8 cellular contexts compared by ENCODE assay signal in the genomic region with DNA sequence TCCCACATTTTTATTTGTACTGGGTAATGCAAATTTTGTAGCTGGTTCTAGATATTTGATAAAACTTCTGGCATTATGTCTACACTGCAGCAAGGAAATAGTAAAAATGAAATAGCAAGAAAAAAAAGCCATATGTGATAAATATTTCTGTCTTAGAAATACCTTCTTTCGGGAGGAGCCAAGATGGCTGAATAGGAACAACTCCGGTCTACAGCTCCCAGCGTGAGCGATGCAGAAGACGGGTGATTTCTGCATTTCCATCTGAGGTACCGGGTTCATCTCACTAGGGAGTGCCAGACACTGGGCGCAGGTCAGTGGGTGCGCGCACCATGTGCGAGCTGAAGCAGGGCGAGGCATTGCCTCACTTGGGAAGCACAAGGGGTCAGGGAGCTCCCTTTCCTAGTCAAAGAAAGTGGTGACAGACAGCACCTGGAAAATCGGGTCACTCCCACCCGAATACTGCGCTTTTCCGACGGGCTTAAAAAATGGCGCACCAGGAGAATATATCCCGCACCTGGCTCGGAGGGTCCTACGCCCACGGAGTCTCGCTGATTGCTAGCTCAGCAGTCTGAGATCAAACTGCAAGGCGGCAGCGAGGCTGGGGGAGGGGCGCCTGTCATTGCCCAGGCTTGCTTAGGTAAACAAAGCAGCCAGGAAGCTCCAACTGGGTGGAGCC.
DNase-seq lines count a peak whose midpoint lies in the region; ATAC-seq and TF ChIP-seq lines count a peak whose summit lies in the region.
"Not testable (repeated sequence)": the region's sequence is repeated elsewhere in the genome, so short reads cannot be mapped to it uniquely, and the experiment has no call there.

No MANE protein-coding gene starts in this region.

- peaks cover 22% of the 10 kb centered on the region for H3K36me3 Mint-ChIP-seq in WTC11
- H3K36me3 Mint-ChIP-seq in endothelial cell (ENCODE audit: low read depth, unreplicated experiment), result not testable (repeated sequence)
- peaks cover 21% of the 10 kb centered on the region for H3K36me3 Mint-ChIP-seq in nephron progenitor cell (ENCODE audit: low read depth)

- H2AFZ ChIP-seq in smooth muscle cell (ENCODE audit: low read depth), result peak overlapping the region; percentile 71

- POLR2A ChIA-PET in WTC11 (lab: Charles Lee), result not testable (repeated sequence)

- H3K4me3 ChIP-seq in iPS-18a (ENCODE audit: low read length) (peak overlapping the region; percentile 51), smooth muscle cell (peak overlapping the region; percentile 56)

- H3K36me3 ChIP-seq in ES-I3 (ENCODE audit: insufficient read depth, low read length); iPS-18a (ENCODE audit: control insufficient read depth, low read depth, low read length); smooth muscle cell (ENCODE audit: low read depth): not testable (repeated sequence)

- peaks cover 21% of the 10 kb centered on the region for H3K27me3 Mint-ChIP-seq in WTC11 (ENCODE audit: low read depth)
- not testable (repeated sequence) for H3K27me3 Mint-ChIP-seq in endothelial cell (ENCODE audit: unreplicated experiment); nephron progenitor cell (ENCODE audit: low read depth, poor library complexity)

- H3K4me3 Mint-ChIP-seq in WTC11 (peak overlapping the region; percentile 96), endothelial cell (ENCODE audit: unreplicated experiment) (peak overlapping the region; percentile 93), nephron progenitor cell (peak overlapping the region; percentile 93)

- CTCF ChIA-PET in WTC11 (lab: Charles Lee), result not testable (repeated sequence)

- DNase-seq in NCI-H748 treated with DMSO at 0.1 percent for 48 hours (lab: John Stamatoyannopoulos, UW), result peak; percentile 12
- peak; percentile 72 for DNase-seq in WTC11 (ENCODE audit: low spot score)
- peak; percentile 40 for DNase-seq in endothelial cell (ENCODE audit: low spot score)
- DNase-seq in nephron progenitor cell, result peak; percentile 52
- DNase-seq in smooth muscle cell (lab: John Stamatoyannopoulos, UW; ENCODE audit: unreplicated experiment), result not testable (repeated sequence)

- H3K27ac ChIP-seq in iPS-18a (ENCODE audit: low read length); smooth muscle cell (ENCODE audit: low read depth): not testable (repeated sequence)

- H3K9me3 ChIP-seq in ES-I3 (ENCODE audit: control insufficient read depth, insufficient read depth, low read length); iPS-18a (ENCODE audit: control insufficient read depth, low read depth, low read length); smooth muscle cell (replicated peaks; ENCODE audit: low read depth): not testable (repeated sequence)

- H3K9me3 Mint-ChIP-seq in WTC11 (peaks cover 22% of the 10 kb centered on the region), nephron progenitor cell (peaks cover 34% of the 10 kb centered on the region)
- H3K9me3 Mint-ChIP-seq in endothelial cell (ENCODE audit: unreplicated experiment), result not testable (repeated sequence)

- not testable (repeated sequence) for TF ChIP-seq EP300 in Ishikawa (IDR thresholded peaks at IDR 0.05; ENCODE audit: borderline replicate concordance)

- ATAC-seq in WTC11, result not testable (repeated sequence)

- H3K4me1 ChIP-seq in ES-I3 (ENCODE audit: insufficient read depth, low read length), result peaks cover 10% of the 10 kb centered on the region
- H3K4me1 ChIP-seq in iPS-18a (ENCODE audit: control insufficient read depth, low read depth, low read length), result not testable (repeated sequence)
- peaks cover 14% of the 10 kb centered on the region for H3K4me1 ChIP-seq in smooth muscle cell (ENCODE audit: low read depth)

- H3K4me2 ChIP-seq in smooth muscle cell, result peak overlapping the region; percentile 83

- WGBS in smooth muscle cell (ENCODE audit: low lambda C conversion rate), result 12% methylated on average over 25 of the region's 25 CpGs

- not testable (repeated sequence) for TF ChIP-seq CTCF in WTC11 (IDR thresholded peaks at IDR 0.05); endothelial cell (IDR thresholded peaks at IDR 0.05; ENCODE audit: unreplicated experiment); nephron progenitor cell (IDR thresholded peaks at IDR 0.05); smooth muscle cell (IDR thresholded peaks at IDR 0.05; ENCODE audit: borderline replicate concordance, insufficient read depth, poor library complexity, severe bottlenecking)

- not testable (repeated sequence) for H4K20me1 ChIP-seq in smooth muscle cell (ENCODE audit: low read depth)

- H3K9ac ChIP-seq in ES-I3 (ENCODE audit: low read depth, low read length) (peak overlapping the region; percentile 71), iPS-18a (ENCODE audit: low read length) (peak overlapping the region; percentile 42), smooth muscle cell (ENCODE audit: low read depth) (peak overlapping the region; percentile 13)

- H3K27ac Mint-ChIP-seq in WTC11 (peak overlapping the region; percentile 94), endothelial cell (ENCODE audit: unreplicated experiment) (peak overlapping the region; percentile 89), nephron progenitor cell (peak overlapping the region; percentile 92)

- H3K27me3 ChIP-seq in iPS-18a (ENCODE audit: control insufficient read depth, insufficient read depth, low read length); smooth muscle cell (ENCODE audit: low read depth): not testable (repeated sequence)

- H3K79me2 ChIP-seq in smooth muscle cell (ENCODE audit: low read depth), result not testable (repeated sequence)

- H3F3A ChIP-seq in smooth muscle cell (ENCODE audit: low read depth), result not testable (repeated sequence)

- TF ChIP-seq RAD21 in Ishikawa (IDR thresholded peaks at IDR 0.05; ENCODE audit: low read depth), result not testable (repeated sequence)

- H3K4me1 Mint-ChIP-seq in WTC11 (peaks cover 44% of the 10 kb centered on the region), nephron progenitor cell (peaks cover 32% of the 10 kb centered on the region)
- H3K4me1 Mint-ChIP-seq in endothelial cell (ENCODE audit: unreplicated experiment), result not testable (repeated sequence)

TF ChIP-seq in Ishikawa, 13 proteins besides CTCF, POLR2A, EP300 and RAD21:
- TF ChIP-seq TAF1 (IDR thresholded peaks at IDR 0.05; ENCODE audit: low read depth) (0 out of 2 replicates have a peak, but pooled peaks have one; percentile 27), EGR1 (IDR thresholded peaks at IDR 0.05) (0 out of 2 replicates have a peak, but pooled peaks have one; percentile 15), YY1 (IDR thresholded peaks at IDR 0.05; ENCODE audit: low read depth) (peak; percentile 67; the same call in 1 of the 2 replicates)

TF ChIP-seq in WTC11, 78 proteins besides CTCF, POLR2A, EP300 and RAD21:
- TF ChIP-seq, protein P1, sequence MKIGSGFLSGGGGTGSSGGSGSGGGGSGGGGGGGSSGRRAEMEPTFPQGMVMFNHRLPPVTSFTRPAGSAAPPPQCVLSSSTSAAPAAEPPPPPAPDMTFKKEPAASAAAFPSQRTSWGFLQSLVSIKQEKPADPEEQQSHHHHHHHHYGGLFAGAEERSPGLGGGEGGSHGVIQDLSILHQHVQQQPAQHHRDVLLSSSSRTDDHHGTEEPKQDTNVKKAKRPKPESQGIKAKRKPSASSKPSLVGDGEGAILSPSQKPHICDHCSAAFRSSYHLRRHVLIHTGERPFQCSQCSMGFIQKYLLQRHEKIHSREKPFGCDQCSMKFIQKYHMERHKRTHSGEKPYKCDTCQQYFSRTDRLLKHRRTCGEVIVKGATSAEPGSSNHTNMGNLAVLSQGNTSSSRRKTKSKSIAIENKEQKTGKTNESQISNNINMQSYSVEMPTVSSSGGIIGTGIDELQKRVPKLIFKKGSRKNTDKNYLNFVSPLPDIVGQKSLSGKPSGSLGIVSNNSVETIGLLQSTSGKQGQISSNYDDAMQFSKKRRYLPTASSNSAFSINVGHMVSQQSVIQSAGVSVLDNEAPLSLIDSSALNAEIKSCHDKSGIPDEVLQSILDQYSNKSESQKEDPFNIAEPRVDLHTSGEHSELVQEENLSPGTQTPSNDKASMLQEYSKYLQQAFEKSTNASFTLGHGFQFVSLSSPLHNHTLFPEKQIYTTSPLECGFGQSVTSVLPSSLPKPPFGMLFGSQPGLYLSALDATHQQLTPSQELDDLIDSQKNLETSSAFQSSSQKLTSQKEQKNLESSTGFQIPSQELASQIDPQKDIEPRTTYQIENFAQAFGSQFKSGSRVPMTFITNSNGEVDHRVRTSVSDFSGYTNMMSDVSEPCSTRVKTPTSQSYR (CRISPR knock-in tag; IDR thresholded peaks at IDR 0.05), result peak; percentile 77; the same call in 1 of the 2 replicates
- TF ChIP-seq FOXK1 (CRISPR knock-in tag; IDR thresholded peaks at IDR 0.05) (peak; percentile 89), SP1 (CRISPR knock-in tag; conservative IDR thresholded peaks at IDR 0.05) (0 out of 2 replicates have a peak, but pooled peaks have one; percentile 23), ZBTB21 (CRISPR knock-in tag; IDR thresholded peaks at IDR 0.05; ENCODE audit: borderline replicate concordance) (peak; percentile 17; the same call in 1 of the 2 replicates)
- TF ChIP-seq, protein P2, sequence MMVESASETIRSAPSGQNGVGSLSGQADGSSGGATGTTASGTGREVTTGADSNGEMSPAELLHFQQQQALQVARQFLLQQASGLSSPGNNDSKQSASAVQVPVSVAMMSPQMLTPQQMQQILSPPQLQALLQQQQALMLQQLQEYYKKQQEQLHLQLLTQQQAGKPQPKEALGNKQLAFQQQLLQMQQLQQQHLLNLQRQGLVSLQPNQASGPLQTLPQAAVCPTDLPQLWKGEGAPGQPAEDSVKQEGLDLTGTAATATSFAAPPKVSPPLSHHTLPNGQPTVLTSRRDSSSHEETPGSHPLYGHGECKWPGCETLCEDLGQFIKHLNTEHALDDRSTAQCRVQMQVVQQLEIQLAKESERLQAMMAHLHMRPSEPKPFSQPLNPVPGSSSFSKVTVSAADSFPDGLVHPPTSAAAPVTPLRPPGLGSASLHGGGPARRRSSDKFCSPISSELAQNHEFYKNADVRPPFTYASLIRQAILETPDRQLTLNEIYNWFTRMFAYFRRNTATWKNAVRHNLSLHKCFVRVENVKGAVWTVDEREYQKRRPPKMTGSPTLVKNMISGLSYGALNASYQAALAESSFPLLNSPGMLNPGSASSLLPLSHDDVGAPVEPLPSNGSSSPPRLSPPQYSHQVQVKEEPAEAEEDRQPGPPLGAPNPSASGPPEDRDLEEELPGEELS (CRISPR knock-in tag; IDR thresholded peaks at IDR 0.05), result peak; percentile 28; the same call in 1 of the 2 replicates

Comparison
In these comparisons a context has a peak if more than half of its experiments do, and no peak if none do; other contexts are left out.
1. H3K9ac ChIP-seq: peak in every context shown above with its lines; median percentile 71 in ES-I3; 42 in iPS-18a; 13 in smooth muscle cell.